Comparison of ENCODE assay signal across 1 cellular context in the genomic region with DNA sequence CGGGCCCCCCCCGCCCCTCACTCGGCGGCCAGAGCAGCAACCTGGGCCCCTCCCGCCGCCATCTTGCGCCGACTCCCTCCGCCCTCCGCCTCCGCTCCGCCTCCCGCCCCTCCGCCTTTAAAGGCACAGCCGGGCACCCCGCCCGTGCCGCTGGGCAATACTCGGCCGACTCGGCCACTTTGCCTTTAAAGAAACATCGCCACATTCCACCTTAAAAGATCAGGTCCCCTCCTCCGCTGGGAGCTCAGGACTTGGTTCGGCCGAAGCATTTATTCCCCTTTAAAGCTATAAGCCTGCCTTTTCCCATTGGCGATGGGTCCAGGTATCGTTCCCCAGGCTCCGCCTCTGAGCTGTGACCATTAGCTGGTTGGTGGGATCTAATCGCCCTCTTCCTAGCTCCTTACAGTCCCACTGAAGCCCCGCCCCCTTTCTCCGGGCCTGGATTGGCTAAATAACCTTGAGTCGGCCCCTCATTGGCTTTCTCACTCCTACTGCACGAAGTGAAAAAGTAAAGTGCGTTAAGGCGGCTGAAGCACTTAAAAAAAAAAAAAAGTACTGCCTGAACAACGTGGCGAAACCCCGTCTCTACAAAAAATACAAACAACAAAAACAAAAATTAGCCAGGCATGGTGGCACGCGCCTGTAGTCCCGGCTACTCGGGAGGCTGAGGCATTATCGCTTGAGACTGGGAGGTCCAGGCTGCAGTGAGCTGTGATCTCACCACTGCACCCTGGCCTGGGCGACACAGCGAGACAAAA.
A peak's percentile ranks its signal among the peaks of the same experiment; 100 is the strongest.
TF ChIP-seq lines count a peak whose summit lies in the region.

Gene ZBTB22 (minus strand): TSS at position 77 of the 758 bp plus-strand sequence. CDS start 828 bp downstream, outside the sequence.

TF ChIP-seq in HEK293, 187 proteins besides CTCF, POLR2A, EP300 and RAD21 (continued from another document and continues in another):
- no peak for TF ChIP-seq TSHZ1 (tag by site-specific recombination; IDR thresholded peaks at IDR 0.05; ENCODE audit: borderline replicate concordance)
- TF ChIP-seq ZSCAN5A (tag by site-specific recombination; IDR thresholded peaks at IDR 0.05): no peak
- no peak for TF ChIP-seq ZNF701 (tag by site-specific recombination; IDR thresholded peaks at IDR 0.05)
- TF ChIP-seq BCL11B (tag by site-specific recombination; IDR thresholded peaks at IDR 0.05; ENCODE audit: low read depth): no peak
- 0 out of 2 replicates have a peak, but pooled peaks have one; percentile 22 for TF ChIP-seq GLIS2 (tag by site-specific recombination; IDR thresholded peaks at IDR 0.05)
- no peak for TF ChIP-seq ZNF175 (tag by site-specific recombination; IDR thresholded peaks at IDR 0.05)
- TF ChIP-seq ZNF223 (tag by site-specific recombination; IDR thresholded peaks at IDR 0.05): peak; percentile 64; the same call in 1 of the 2 replicates
- no peak for TF ChIP-seq ZNF354C (tag by site-specific recombination; IDR thresholded peaks at IDR 0.05; ENCODE audit: borderline replicate concordance, low read depth)
- no peak for TF ChIP-seq ZNF558 (tag by site-specific recombination; IDR thresholded peaks at IDR 0.05)
- peak; percentile 93 for TF ChIP-seq ZBTB17 (tag by site-specific recombination; IDR thresholded peaks at IDR 0.05)
- peak; percentile 56; the same call in 1 of the 2 replicates for TF ChIP-seq ZNF324 (tag by site-specific recombination; IDR thresholded peaks at IDR 0.05)
- TF ChIP-seq, protein P1, sequence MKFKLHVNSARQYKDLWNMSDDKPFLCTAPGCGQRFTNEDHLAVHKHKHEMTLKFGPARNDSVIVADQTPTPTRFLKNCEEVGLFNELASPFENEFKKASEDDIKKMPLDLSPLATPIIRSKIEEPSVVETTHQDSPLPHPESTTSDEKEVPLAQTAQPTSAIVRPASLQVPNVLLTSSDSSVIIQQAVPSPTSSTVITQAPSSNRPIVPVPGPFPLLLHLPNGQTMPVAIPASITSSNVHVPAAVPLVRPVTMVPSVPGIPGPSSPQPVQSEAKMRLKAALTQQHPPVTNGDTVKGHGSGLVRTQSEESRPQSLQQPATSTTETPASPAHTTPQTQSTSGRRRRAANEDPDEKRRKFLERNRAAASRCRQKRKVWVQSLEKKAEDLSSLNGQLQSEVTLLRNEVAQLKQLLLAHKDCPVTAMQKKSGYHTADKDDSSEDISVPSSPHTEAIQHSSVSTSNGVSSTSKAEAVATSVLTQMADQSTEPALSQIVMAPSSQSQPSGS (tag by site-specific recombination; IDR thresholded peaks at IDR 0.05; ENCODE audit: low read depth): no peak; the same call in 1 of the 2 replicates
- TF ChIP-seq ZNF362 (tag by site-specific recombination; IDR thresholded peaks at IDR 0.05): peak; percentile 100
- no peak for TF ChIP-seq ZNF433 (tag by site-specific recombination; IDR thresholded peaks at IDR 0.05; ENCODE audit: low read depth)
- no peak for TF ChIP-seq ZSCAN4 (tag by site-specific recombination; IDR thresholded peaks at IDR 0.05)
- TF ChIP-seq ZNF530 (tag by site-specific recombination; IDR thresholded peaks at IDR 0.05; ENCODE audit: low read depth): no peak
- no peak for TF ChIP-seq PBX3 (CRISPR knock-in tag; IDR thresholded peaks at IDR 0.05)
- TF ChIP-seq ZNF792 (tag by site-specific recombination; IDR thresholded peaks at IDR 0.05): no peak
- no peak for TF ChIP-seq ZNF704 (tag by site-specific recombination; IDR thresholded peaks at IDR 0.05)
- no peak for TF ChIP-seq ELK4 (IDR thresholded peaks at IDR 0.05; ENCODE audit: borderline replicate concordance, low read depth, low read length)
- no peak for TF ChIP-seq ZNF473 (tag by site-specific recombination; IDR thresholded peaks at IDR 0.05)
- peak; percentile 28 for TF ChIP-seq ZBTB26 (tag by site-specific recombination; optimal IDR thresholded peaks at IDR 0.05)
- TF ChIP-seq ZNF624 (tag by site-specific recombination; IDR thresholded peaks at IDR 0.05): no peak
- TF ChIP-seq ZNF521 (tag by site-specific recombination; IDR thresholded peaks at IDR 0.05): no peak
- TF ChIP-seq, protein P2, sequence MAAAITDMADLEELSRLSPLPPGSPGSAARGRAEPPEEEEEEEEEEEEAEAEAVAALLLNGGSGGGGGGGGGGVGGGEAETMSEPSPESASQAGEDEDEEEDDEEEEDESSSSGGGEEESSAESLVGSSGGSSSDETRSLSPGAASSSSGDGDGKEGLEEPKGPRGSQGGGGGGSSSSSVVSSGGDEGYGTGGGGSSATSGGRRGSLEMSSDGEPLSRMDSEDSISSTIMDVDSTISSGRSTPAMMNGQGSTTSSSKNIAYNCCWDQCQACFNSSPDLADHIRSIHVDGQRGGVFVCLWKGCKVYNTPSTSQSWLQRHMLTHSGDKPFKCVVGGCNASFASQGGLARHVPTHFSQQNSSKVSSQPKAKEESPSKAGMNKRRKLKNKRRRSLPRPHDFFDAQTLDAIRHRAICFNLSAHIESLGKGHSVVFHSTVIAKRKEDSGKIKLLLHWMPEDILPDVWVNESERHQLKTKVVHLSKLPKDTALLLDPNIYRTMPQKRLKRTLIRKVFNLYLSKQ (tag by site-specific recombination; IDR thresholded peaks at IDR 0.05; ENCODE audit: borderline replicate concordance): no peak
- TF ChIP-seq PRDM2 (tag by site-specific recombination; IDR thresholded peaks at IDR 0.05; ENCODE audit: borderline replicate concordance): no peak
- no peak for TF ChIP-seq ZNF585B (tag by site-specific recombination; IDR thresholded peaks at IDR 0.05)
- TF ChIP-seq ZNF501 (tag by site-specific recombination; IDR thresholded peaks at IDR 0.05): no peak
